ENCODE assay signal across 10 cellular contexts in the genomic region with DNA sequence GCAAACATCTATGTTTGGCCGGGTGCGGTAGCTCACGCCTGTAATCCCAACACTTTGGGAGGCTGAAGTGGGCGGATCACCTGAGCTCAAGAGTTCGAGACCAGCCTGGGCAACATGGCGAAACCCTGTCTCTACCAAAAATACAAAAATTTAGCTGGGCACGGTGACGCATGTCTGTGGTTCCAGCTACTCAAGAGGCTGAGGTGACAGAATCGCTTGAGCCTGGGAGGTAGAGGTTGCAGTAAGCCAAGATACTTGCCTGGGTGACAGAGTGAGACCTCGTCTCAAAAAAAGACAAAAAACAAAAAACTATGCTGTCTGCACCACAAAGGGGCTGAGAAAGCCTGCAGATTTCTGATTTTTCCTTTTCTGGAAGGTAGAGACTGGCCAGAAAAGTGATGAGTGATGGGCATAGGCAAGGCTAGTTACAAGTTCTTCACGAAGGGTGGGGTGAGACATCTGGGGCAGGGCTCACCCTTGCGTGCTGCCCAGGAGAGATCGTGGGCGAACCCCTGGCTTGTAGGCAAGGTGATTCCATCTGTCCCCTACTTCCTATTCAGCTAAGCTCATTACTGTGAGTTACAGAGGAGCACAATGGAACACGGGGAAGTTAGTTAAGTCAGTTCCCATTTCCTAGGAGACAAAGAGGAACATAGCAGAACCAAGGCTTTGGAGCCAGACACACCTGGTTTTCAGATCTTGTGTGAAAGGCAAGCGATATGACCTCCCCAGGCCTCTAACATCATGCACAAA. TPM values are rescaled to one million over a fixed set of nuclear protein-coding genes. Genes with fewer than 3 reads are reported as not detected.
DNase-seq lines count a peak whose midpoint lies in the region; ATAC-seq, FAIRE-seq and TF ChIP-seq lines count a peak whose summit lies in the region.
"Had no signal": no experiment of that assay in that cellular context is flagged by ENCODE, and none has a peak within 500 bp of the region (broad histone marks: within the 10 kb centered on the region; RNA-seq: fewer than 3 reads in every experiment).

No MANE protein-coding gene starts in this region.

- no peaks in the 10 kb centered on the region for H3K27me3 Mint-ChIP-seq in activated CD8-positive, alpha-beta T cell treated with anti-CD3 and anti-CD28 coated beads for 36 hours

- H3K9me3 Mint-ChIP-seq in activated CD8-positive, alpha-beta T cell treated with anti-CD3 and anti-CD28 coated beads for 36 hours: no peaks in the 10 kb centered on the region

- DNase-seq in GM12892 (ENCODE audit: insufficient read length) (no peak), kidney tubule cell (ENCODE audit: low spot score) (peak; percentile 16), hepatic stellate cell (ENCODE audit: low spot score) (no peak)
- DNase-seq in activated CD8-positive, alpha-beta T cell treated with anti-CD3 and anti-CD28 coated beads for 36 hours: peak; percentile 45
- DNase-seq: NCI-H510A had no signal

- H3K27ac ChIP-seq in ACC112 (ENCODE audit: low read depth, low read length): no peak overlapping the region

- H3K36me3 ChIP-seq in ACC112 (ENCODE audit: insufficient read depth, low read length): 0 out of 2 replicates have a peak, but pooled peaks cover 8% of the 10 kb centered on the region

- no peaks in the 10 kb centered on the region for H3K27me3 ChIP-seq in ACC112 (ENCODE audit: insufficient read depth, low read length)

- peaks cover 65% of the 10 kb centered on the region for H3K4me1 Mint-ChIP-seq in activated CD8-positive, alpha-beta T cell treated with anti-CD3 and anti-CD28 coated beads for 36 hours (ENCODE audit: low read depth)

- TF ChIP-seq POLR2A in GM12892 (IDR thresholded peaks at IDR 0.05; ENCODE audit: low read depth, low read length): no peak

- peaks cover 67% of the 10 kb centered on the region for H3K36me3 Mint-ChIP-seq in activated CD8-positive, alpha-beta T cell treated with anti-CD3 and anti-CD28 coated beads for 36 hours (ENCODE audit: low read depth)

- POLR2A ChIA-PET in activated CD8-positive, alpha-beta T cell treated with anti-CD3 and anti-CD28 coated beads for 36 hours (lab: Charles Lee): interaction anchor here (1.0 to 10.1 kb wide), 7 partner anchors 11 to 30 kb away, joined by 3 to 117 read pairs (median 4); no protein-coding TSS in a partner anchor

- intact Hi-C loops in activated CD8-positive, alpha-beta T cell treated with anti-CD3 and anti-CD28 coated beads for 36 hours (cut with micrococcal nuclease): loop anchor here (5.0 kb wide), 1 partner anchor 33 kb away; no protein-coding TSS in a partner anchor

- no peak overlapping the region for H2AFZ ChIP-seq in ACC112 (ENCODE audit: low read length, unreplicated experiment)

- TF ChIP-seq CTCF in activated CD8-positive, alpha-beta T cell treated with anti-CD3 and anti-CD28 coated beads for 36 hours (IDR thresholded peaks at IDR 0.05): no peak

- H3K79me2 ChIP-seq in ACC112 (ENCODE audit: control insufficient read depth, insufficient read depth, low read length, unreplicated experiment): peaks cover 78% of the 10 kb centered on the region

- peak overlapping the region; percentile 76 for H3K4me3 Mint-ChIP-seq in activated CD8-positive, alpha-beta T cell treated with anti-CD3 and anti-CD28 coated beads for 36 hours

- peaks cover 25% of the 10 kb centered on the region for H3K4me1 ChIP-seq in ACC112 (ENCODE audit: control insufficient read depth, insufficient read depth, low read length, unreplicated experiment)

- peak overlapping the region; percentile 85 for H3K27ac Mint-ChIP-seq in activated CD8-positive, alpha-beta T cell treated with anti-CD3 and anti-CD28 coated beads for 36 hours

- no peak for ATAC-seq in activated CD8-positive, alpha-beta T cell treated with anti-CD3 and anti-CD28 coated beads for 36 hours
- ATAC-seq in HG03108 (IDR thresholded peaks at IDR 0.05; ENCODE audit: unreplicated experiment) (no peak), HG03378 (IDR thresholded peaks at IDR 0.05; ENCODE audit: unreplicated experiment) (no peak), HG03342 (IDR thresholded peaks at IDR 0.05; ENCODE audit: unreplicated experiment) (no peak)

- peak; percentile 5 for FAIRE-seq in GM12892 (lab: Jason Lieb, UNC)
- FAIRE-seq: islet of Langerhans had no signal

- peak overlapping the region; percentile 27; the same call in 1 of the 2 replicates for H3K4me3 ChIP-seq in ACC112 (ENCODE audit: low read depth, low read length)

- CTCF ChIA-PET in activated CD8-positive, alpha-beta T cell treated with anti-CD3 and anti-CD28 coated beads for 36 hours (lab: Charles Lee): interaction anchor here (0.8 to 2.0 kb wide), 5 partner anchors 18 to 118 kb away, joined by 3 to 7 read pairs (median 6); no protein-coding TSS in a partner anchor

RNA-seq across cellular contexts. Expression of gene SLC2A1, which starts 3.2 kb away (rescaled TPM):
- polyA plus RNA-seq in GM12892 (2012; ENCODE audit: missing spikeins): 45.9 TPM
- 100 to 1,000 TPM; 158 to 162 TPM for total RNA-seq in activated CD8-positive, alpha-beta T cell treated with anti-CD3 and anti-CD28 coated beads for 36 hours

Comparison
In these comparisons a context has a peak if more than half of its experiments do, and no peak if none do; other contexts are left out.
1. DNase-seq: peak in activated CD8-positive, alpha-beta T cell treated with anti-CD3 and anti-CD28 coated beads for 36 hours (single experiment) and kidney tubule cell (single experiment); none in GM12892 (single experiment) and hepatic stellate cell (single experiment).